11 cellular contexts compared by ENCODE assay signal in the genomic region with DNA sequence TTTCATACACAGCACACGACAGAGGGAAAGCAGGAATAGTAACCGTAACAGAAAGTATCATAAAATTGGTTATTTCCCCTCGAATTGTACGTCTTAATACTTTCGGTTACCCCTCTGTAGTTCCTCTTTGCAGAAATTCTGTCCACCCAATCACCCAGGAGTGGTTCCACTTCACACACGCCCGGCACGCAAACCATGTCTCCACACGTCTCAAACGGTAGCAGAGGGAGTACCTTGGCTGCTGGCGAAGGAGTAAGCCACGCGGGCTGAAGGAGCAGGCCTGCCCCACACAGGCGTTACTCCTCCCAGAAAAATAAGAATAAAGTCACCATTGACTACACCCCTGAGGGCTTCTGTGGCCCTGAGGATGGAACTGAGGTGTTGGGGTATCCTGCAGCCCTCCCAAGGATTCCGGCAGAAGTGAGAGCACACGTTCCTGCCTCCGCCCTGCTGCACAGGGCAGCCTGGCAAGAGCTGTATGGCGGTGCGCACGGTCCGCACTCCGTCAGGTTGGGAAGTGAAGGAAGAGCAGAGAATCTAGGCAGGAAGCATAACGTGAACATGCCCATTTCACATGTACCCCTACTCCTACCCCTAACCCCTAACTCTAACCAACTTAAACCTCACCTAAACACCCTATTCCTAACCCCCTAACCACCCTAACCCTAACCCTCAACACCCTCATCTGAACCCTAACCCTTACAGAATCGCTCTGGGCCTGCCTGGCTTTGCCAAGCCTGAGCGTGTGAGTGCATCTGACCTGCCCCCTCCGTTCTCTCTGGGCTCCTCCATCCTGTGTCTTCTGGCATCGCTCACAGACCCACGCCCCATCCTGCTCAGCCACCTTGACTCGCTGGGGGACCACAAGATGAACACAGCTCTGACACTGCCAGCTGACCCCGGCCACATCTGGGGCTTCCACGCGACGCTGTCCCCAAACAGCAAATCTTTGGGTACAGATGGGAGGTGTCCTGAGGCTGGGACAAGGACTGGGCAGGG. TPM values are rescaled to one million over a fixed set of nuclear protein-coding genes. Genes with fewer than 3 reads are reported as not detected.
DNase-seq lines count a peak whose midpoint lies in the region; ATAC-seq and TF ChIP-seq lines count a peak whose summit lies in the region.
"Had no signal": no experiment of that assay in that cellular context is flagged by ENCODE, and none has a peak within 500 bp of the region (broad histone marks: within the 10 kb centered on the region; RNA-seq: fewer than 3 reads in every experiment).

No MANE protein-coding gene starts in this region.

- H3K4me3 Mint-ChIP-seq in chondrocyte (ENCODE audit: unreplicated experiment), result no peak overlapping the region
- H3K4me3 Mint-ChIP-seq in type B pancreatic cell, result no peak overlapping the region

- H3K27me3 Mint-ChIP-seq in chondrocyte (ENCODE audit: low read depth) (no peaks in the 10 kb centered on the region), type B pancreatic cell (no peaks in the 10 kb centered on the region)

- no peak overlapping the region for H3K27ac Mint-ChIP-seq in chondrocyte (ENCODE audit: unreplicated experiment)
- no peak overlapping the region for H3K27ac Mint-ChIP-seq in type B pancreatic cell

- ATAC-seq in GM21381 (IDR thresholded peaks at IDR 0.05; ENCODE audit: unreplicated experiment) (peak; percentile 67), HG03175 (IDR thresholded peaks at IDR 0.05; ENCODE audit: unreplicated experiment) (peak; percentile 51), sciatic nerve (no peak)
- ATAC-seq: mucosa of descending colon had no signal

- peak; percentile 21 for TF ChIP-seq POLR2A in GM15510 (IDR thresholded peaks at IDR 0.05; ENCODE audit: borderline replicate concordance, extremely low read depth, insufficient read length)

- DNase-seq in chondrocyte (ENCODE audit: low spot score) (peak; percentile 65), sciatic nerve (ENCODE audit: low spot score) (no peak), LoVo (ENCODE audit: low spot score) (no peak), AG08396 (ENCODE audit: low spot score) (no peak), type B pancreatic cell (ENCODE audit: extremely low spot score, unreplicated experiment) (no peak)
- DNase-seq: Caco-2, WERI-Rb-1 had no signal

- intact Hi-C loops in sciatic nerve (cut with DNase I), result no loop called here

- H3K4me1 Mint-ChIP-seq in chondrocyte (ENCODE audit: low read depth) (peaks cover 18% of the 10 kb centered on the region), type B pancreatic cell (ENCODE audit: unreplicated experiment) (peaks cover 18% of the 10 kb centered on the region)

- H3K9me3 Mint-ChIP-seq in chondrocyte (ENCODE audit: low read depth), result no peaks in the 10 kb centered on the region
- no peaks in the 10 kb centered on the region for H3K9me3 Mint-ChIP-seq in type B pancreatic cell

- TF ChIP-seq CTCF in chondrocyte (IDR thresholded peaks at IDR 0.05) (no peak), type B pancreatic cell (conservative IDR thresholded peaks at IDR 0.05) (no peak)

- H3K36me3 Mint-ChIP-seq in chondrocyte (ENCODE audit: low read depth) (no peaks in the 10 kb centered on the region), type B pancreatic cell (peaks cover 4% of the 10 kb centered on the region)

RNA-seq across cellular contexts. Expression of a gene that starts 18.2 kb away (rescaled TPM):
- total RNA-seq in chondrocyte (1.4 to 4.4 TPM (median 3.8 TPM) in 3 replicates), sciatic nerve (50.5 TPM), type B pancreatic cell (ENCODE audit: low replicate concordance) (1.2 TPM in 2 replicates)

RNA-seq across cellular contexts. Expression of a gene that starts 25.3 kb away (rescaled TPM):
- total RNA-seq in chondrocyte (5.7 to 9.9 TPM (median 9.5 TPM) in 3 replicates), sciatic nerve (11.1 TPM), type B pancreatic cell (ENCODE audit: low replicate concordance) (2.5 and 5.0 TPM in 2 replicates)
